Comparison of ENCODE assay signal across 1 cellular context in genomic region chr5:39437469-39437868, GRCh38.
TF ChIP-seq lines count a peak whose summit lies in the region.

No MANE protein-coding gene starts in this region.

TF ChIP-seq in HepG2, 621 proteins besides CTCF, POLR2A, EP300 and RAD21 (continued from another document and continues in another):
- TF ChIP-seq, protein P1, sequence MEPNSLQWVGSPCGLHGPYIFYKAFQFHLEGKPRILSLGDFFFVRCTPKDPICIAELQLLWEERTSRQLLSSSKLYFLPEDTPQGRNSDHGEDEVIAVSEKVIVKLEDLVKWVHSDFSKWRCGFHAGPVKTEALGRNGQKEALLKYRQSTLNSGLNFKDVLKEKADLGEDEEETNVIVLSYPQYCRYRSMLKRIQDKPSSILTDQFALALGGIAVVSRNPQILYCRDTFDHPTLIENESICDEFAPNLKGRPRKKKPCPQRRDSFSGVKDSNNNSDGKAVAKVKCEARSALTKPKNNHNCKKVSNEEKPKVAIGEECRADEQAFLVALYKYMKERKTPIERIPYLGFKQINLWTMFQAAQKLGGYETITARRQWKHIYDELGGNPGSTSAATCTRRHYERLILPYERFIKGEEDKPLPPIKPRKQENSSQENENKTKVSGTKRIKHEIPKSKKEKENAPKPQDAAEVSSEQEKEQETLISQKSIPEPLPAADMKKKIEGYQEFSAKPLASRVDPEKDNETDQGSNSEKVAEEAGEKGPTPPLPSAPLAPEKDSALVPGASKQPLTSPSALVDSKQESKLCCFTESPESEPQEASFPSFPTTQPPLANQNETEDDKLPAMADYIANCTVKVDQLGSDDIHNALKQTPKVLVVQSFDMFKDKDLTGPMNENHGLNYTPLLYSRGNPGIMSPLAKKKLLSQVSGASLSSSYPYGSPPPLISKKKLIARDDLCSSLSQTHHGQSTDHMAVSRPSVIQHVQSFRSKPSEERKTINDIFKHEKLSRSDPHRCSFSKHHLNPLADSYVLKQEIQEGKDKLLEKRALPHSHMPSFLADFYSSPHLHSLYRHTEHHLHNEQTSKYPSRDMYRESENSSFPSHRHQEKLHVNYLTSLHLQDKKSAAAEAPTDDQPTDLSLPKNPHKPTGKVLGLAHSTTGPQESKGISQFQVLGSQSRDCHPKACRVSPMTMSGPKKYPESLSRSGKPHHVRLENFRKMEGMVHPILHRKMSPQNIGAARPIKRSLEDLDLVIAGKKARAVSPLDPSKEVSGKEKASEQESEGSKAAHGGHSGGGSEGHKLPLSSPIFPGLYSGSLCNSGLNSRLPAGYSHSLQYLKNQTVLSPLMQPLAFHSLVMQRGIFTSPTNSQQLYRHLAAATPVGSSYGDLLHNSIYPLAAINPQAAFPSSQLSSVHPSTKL (CRISPR knock-in tag; IDR thresholded peaks at IDR 0.05), result peak; percentile 97
- TF ChIP-seq SP2 (CRISPR knock-in tag; IDR thresholded peaks at IDR 0.05) (no peak), ZNF101 (CRISPR knock-in tag; IDR thresholded peaks at IDR 0.05; ENCODE audit: borderline replicate concordance, low read depth) (no peak), ZKSCAN8 (CRISPR knock-in tag; IDR thresholded peaks at IDR 0.05; ENCODE audit: borderline replicate concordance) (no peak), DPF2 (CRISPR knock-in tag; IDR thresholded peaks at IDR 0.05; ENCODE audit: borderline replicate concordance, low read depth) (no peak), BHLHE40 (IDR thresholded peaks at IDR 0.05; ENCODE audit: low read length) (peak; percentile 93), PITX1 (CRISPR knock-in tag; IDR thresholded peaks at IDR 0.05) (peak; percentile 74; the same call in 1 of the 2 replicates), BCL6 (CRISPR knock-in tag; IDR thresholded peaks at IDR 0.05) (peak; percentile 98), ZNF639 (CRISPR knock-in tag; conservative IDR thresholded peaks at IDR 0.05) (no peak), ZNF792 (CRISPR knock-in tag; IDR thresholded peaks at IDR 0.05) (0 out of 2 replicates have a peak, but pooled peaks have one; percentile 41), ETS1 (CRISPR knock-in tag; IDR thresholded peaks at IDR 0.05) (no peak), TBL1XR1 (IDR thresholded peaks at IDR 0.05; ENCODE audit: borderline replicate concordance, low read length, partially characterized antibody) (peak; percentile 79), MEF2D (CRISPR knock-in tag; IDR thresholded peaks at IDR 0.05) (no peak), CHCHD3 (CRISPR knock-in tag; IDR thresholded peaks at IDR 0.05) (no peak), ZNF841 (CRISPR knock-in tag; IDR thresholded peaks at IDR 0.05; ENCODE audit: borderline replicate concordance) (no peak), ZNF12 (CRISPR knock-in tag; IDR thresholded peaks at IDR 0.05) (peak; percentile 46; the same call in 1 of the 2 replicates), NKX3-1 (CRISPR knock-in tag; IDR thresholded peaks at IDR 0.05) (0 out of 2 replicates have a peak, but pooled peaks have one; percentile 54), THAP11 (CRISPR knock-in tag; IDR thresholded peaks at IDR 0.05) (peak; percentile 60; the same call in 1 of the 2 replicates), GATAD1 (CRISPR knock-in tag; IDR thresholded peaks at IDR 0.05) (0 out of 2 replicates have a peak, but pooled peaks have one; percentile 32), ZMYM4 (CRISPR knock-in tag; IDR thresholded peaks at IDR 0.05) (peak; percentile 65; the same call in 1 of the 2 replicates), PHF20 (CRISPR knock-in tag; IDR thresholded peaks at IDR 0.05) (0 out of 2 replicates have a peak, but pooled peaks have one; percentile 30), KDM2A (CRISPR knock-in tag; IDR thresholded peaks at IDR 0.05; ENCODE audit: borderline replicate concordance, low read depth) (no peak), MEIS1 (CRISPR knock-in tag; IDR thresholded peaks at IDR 0.05; ENCODE audit: borderline replicate concordance) (0 out of 2 replicates have a peak, but pooled peaks have one; percentile 62), RARA (CRISPR knock-in tag; IDR thresholded peaks at IDR 0.05) (peak; percentile 94), NFIC (IDR thresholded peaks at IDR 0.05; ENCODE audit: low read length) (peak; percentile 79), FOXA3 (CRISPR knock-in tag; IDR thresholded peaks at IDR 0.05) (peak; percentile 89), FOSL1 (CRISPR knock-in tag; IDR thresholded peaks at IDR 0.05; ENCODE audit: borderline replicate concordance) (no peak), HNF4G (IDR thresholded peaks at IDR 0.05; ENCODE audit: borderline replicate concordance, low read depth, low read length) (peak; percentile 73), HNF4G (CRISPR knock-in tag; IDR thresholded peaks at IDR 0.05; ENCODE audit: borderline replicate concordance, low read depth) (peak; percentile 36; the same call in 1 of the 2 replicates), HMG20A (CRISPR knock-in tag; IDR thresholded peaks at IDR 0.05; ENCODE audit: borderline replicate concordance) (peak; percentile 93), TFAP4 (IDR thresholded peaks at IDR 0.05; ENCODE audit: borderline replicate concordance, low read depth) (peak; percentile 84; the same call in 1 of the 2 replicates), ZFY (CRISPR knock-in tag; IDR thresholded peaks at IDR 0.05) (0 out of 2 replicates have a peak, but pooled peaks have one; percentile 26), ZBTB38 (CRISPR knock-in tag; IDR thresholded peaks at IDR 0.05) (no peak), RCOR2 (CRISPR knock-in tag; IDR thresholded peaks at IDR 0.05) (peak; percentile 69; the same call in 1 of the 2 replicates), ZNF451 (CRISPR knock-in tag; IDR thresholded peaks at IDR 0.05) (no peak), NPAS2 (CRISPR knock-in tag; IDR thresholded peaks at IDR 0.05; ENCODE audit: borderline replicate concordance) (no peak), HNF1B (CRISPR knock-in tag; IDR thresholded peaks at IDR 0.05) (peak; percentile 80), RXRB (CRISPR knock-in tag; IDR thresholded peaks at IDR 0.05; ENCODE audit: borderline replicate concordance) (peak; percentile 76)
- TF ChIP-seq, protein P2, sequence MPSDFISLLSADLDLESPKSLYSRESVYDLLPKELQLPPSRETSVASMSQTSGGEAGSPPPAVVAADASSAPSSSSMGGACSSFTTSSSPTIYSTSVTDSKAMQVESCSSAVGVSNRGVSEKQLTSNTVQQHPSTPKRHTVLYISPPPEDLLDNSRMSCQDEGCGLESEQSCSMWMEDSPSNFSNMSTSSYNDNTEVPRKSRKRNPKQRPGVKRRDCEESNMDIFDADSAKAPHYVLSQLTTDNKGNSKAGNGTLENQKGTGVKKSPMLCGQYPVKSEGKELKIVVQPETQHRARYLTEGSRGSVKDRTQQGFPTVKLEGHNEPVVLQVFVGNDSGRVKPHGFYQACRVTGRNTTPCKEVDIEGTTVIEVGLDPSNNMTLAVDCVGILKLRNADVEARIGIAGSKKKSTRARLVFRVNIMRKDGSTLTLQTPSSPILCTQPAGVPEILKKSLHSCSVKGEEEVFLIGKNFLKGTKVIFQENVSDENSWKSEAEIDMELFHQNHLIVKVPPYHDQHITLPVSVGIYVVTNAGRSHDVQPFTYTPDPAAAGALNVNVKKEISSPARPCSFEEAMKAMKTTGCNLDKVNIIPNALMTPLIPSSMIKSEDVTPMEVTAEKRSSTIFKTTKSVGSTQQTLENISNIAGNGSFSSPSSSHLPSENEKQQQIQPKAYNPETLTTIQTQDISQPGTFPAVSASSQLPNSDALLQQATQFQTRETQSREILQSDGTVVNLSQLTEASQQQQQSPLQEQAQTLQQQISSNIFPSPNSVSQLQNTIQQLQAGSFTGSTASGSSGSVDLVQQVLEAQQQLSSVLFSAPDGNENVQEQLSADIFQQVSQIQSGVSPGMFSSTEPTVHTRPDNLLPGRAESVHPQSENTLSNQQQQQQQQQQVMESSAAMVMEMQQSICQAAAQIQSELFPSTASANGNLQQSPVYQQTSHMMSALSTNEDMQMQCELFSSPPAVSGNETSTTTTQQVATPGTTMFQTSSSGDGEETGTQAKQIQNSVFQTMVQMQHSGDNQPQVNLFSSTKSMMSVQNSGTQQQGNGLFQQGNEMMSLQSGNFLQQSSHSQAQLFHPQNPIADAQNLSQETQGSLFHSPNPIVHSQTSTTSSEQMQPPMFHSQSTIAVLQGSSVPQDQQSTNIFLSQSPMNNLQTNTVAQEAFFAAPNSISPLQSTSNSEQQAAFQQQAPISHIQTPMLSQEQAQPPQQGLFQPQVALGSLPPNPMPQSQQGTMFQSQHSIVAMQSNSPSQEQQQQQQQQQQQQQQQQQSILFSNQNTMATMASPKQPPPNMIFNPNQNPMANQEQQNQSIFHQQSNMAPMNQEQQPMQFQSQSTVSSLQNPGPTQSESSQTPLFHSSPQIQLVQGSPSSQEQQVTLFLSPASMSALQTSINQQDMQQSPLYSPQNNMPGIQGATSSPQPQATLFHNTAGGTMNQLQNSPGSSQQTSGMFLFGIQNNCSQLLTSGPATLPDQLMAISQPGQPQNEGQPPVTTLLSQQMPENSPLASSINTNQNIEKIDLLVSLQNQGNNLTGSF (CRISPR knock-in tag; IDR thresholded peaks at IDR 0.05), result no peak
- TF ChIP-seq, protein P3, sequence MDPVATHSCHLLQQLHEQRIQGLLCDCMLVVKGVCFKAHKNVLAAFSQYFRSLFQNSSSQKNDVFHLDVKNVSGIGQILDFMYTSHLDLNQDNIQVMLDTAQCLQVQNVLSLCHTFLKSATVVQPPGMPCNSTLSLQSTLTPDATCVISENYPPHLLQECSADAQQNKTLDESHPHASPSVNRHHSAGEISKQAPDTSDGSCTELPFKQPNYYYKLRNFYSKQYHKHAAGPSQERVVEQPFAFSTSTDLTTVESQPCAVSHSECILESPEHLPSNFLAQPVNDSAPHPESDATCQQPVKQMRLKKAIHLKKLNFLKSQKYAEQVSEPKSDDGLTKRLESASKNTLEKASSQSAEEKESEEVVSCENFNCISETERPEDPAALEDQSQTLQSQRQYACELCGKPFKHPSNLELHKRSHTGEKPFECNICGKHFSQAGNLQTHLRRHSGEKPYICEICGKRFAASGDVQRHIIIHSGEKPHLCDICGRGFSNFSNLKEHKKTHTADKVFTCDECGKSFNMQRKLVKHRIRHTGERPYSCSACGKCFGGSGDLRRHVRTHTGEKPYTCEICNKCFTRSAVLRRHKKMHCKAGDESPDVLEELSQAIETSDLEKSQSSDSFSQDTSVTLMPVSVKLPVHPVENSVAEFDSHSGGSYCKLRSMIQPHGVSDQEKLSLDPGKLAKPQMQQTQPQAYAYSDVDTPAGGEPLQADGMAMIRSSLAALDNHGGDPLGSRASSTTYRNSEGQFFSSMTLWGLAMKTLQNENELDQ (CRISPR knock-in tag; IDR thresholded peaks at IDR 0.05; ENCODE audit: borderline replicate concordance), result no peak
- TF ChIP-seq, protein P4, sequence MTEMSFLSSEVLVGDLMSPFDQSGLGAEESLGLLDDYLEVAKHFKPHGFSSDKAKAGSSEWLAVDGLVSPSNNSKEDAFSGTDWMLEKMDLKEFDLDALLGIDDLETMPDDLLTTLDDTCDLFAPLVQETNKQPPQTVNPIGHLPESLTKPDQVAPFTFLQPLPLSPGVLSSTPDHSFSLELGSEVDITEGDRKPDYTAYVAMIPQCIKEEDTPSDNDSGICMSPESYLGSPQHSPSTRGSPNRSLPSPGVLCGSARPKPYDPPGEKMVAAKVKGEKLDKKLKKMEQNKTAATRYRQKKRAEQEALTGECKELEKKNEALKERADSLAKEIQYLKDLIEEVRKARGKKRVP (CRISPR knock-in tag; IDR thresholded peaks at IDR 0.05), result no peak
- TF ChIP-seq, protein P5, sequence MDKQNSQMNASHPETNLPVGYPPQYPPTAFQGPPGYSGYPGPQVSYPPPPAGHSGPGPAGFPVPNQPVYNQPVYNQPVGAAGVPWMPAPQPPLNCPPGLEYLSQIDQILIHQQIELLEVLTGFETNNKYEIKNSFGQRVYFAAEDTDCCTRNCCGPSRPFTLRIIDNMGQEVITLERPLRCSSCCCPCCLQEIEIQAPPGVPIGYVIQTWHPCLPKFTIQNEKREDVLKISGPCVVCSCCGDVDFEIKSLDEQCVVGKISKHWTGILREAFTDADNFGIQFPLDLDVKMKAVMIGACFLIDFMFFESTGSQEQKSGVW (CRISPR knock-in tag; IDR thresholded peaks at IDR 0.05; ENCODE audit: borderline replicate concordance), result no peak
- TF ChIP-seq, protein P6, sequence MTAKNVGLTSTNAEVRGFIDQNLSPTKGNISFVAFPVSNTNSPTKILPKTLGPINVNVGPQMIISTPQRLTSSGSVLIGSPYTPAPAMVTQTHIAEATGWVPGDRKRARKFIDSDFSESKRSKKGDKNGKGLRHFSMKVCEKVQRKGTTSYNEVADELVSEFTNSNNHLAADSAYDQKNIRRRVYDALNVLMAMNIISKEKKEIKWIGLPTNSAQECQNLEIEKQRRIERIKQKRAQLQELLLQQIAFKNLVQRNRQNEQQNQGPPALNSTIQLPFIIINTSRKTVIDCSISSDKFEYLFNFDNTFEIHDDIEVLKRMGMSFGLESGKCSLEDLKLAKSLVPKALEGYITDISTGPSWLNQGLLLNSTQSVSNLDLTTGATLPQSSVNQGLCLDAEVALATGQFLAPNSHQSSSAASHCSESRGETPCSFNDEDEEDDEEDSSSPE (CRISPR knock-in tag; IDR thresholded peaks at IDR 0.05), result 0 out of 2 replicates have a peak, but pooled peaks have one; percentile 34
